In genomic region chr1:206687251-206687914, GRCh38 we compare ENCODE assay signal across 9 cellular contexts. TPM values are rescaled to one million over a fixed set of nuclear protein-coding genes. Genes with fewer than 3 reads are reported as not detected.
DNase-seq lines count a peak whose midpoint lies in the region; ATAC-seq and TF ChIP-seq lines count a peak whose summit lies in the region.
"Had no signal": no experiment of that assay in that cellular context is flagged by ENCODE, and none has a peak within 500 bp of the region (broad histone marks: within the 10 kb centered on the region; RNA-seq: fewer than 3 reads in every experiment).

No MANE protein-coding gene starts in this region.

- no peaks in the 10 kb centered on the region for H3K9me3 ChIP-seq in Peyer's patch
- no peaks in the 10 kb centered on the region for H3K9me3 ChIP-seq in esophagus squamous epithelium
- no peaks in the 10 kb centered on the region for H3K9me3 ChIP-seq in psoas muscle

- H2BK15ac ChIP-seq in mesendoderm (replicated peaks; ENCODE audit: low read depth) = no peak overlapping the region

- H2BK5ac ChIP-seq in mesendoderm (ENCODE audit: low read length) = no peak overlapping the region

- H4K5ac ChIP-seq in mesendoderm (ENCODE audit: low read length) = no peak overlapping the region

- H3K27me3 Mint-ChIP-seq in Calu3 (ENCODE audit: unreplicated experiment) = peaks cover 15% of the 10 kb centered on the region

- TSS peak; percentile 47 for BruUV-seq in Calu3 (replicated peaks; lab: Mats Ljungman, UMichigan)

- H4K8ac ChIP-seq in mesendoderm (ENCODE audit: low read depth, low read length) = no peak overlapping the region

- H3K27me3 ChIP-seq in Peyer's patch (no peaks in the 10 kb centered on the region), esophagus squamous epithelium (no peaks in the 10 kb centered on the region), psoas muscle (ENCODE audit: insufficient read depth in 3 of 3, low read length in 2 of 3) (no peaks in the 10 kb centered on the region), mesendoderm (ENCODE audit: insufficient read depth, low read length, poor library complexity) (no peaks in the 10 kb centered on the region)

- H3K36me3 Mint-ChIP-seq in Calu3 (ENCODE audit: insufficient read depth, unreplicated experiment) = peaks cover 26% of the 10 kb centered on the region

- intact Hi-C loops in Calu3 (cut with micrococcal nuclease; ENCODE audit: unreplicated experiment) (loop anchor here (5.0 kb wide), 1 partner anchor 35 kb away; no protein-coding TSS in a partner anchor), esophagus squamous epithelium (cut with DNase I) (no loop called here), psoas muscle (cut with DNase I) (loop anchor here in 1 of 2 donors (5.0 kb wide), 1 partner anchor 35 kb away; no protein-coding TSS in a partner anchor)

- peak overlapping the region; percentile 81 for H3K27ac Mint-ChIP-seq in Calu3 (ENCODE audit: unreplicated experiment)

- H3K4ac ChIP-seq in mesendoderm (ENCODE audit: low read depth, low read length) = no peak overlapping the region

- 51 to 61% methylated on average over 7 of the region's 7 CpGs for WGBS in esophagus squamous epithelium, 2 donors
- 40 to 56% (median 42%) methylated on average over 7 of the region's 7 CpGs for WGBS in psoas muscle, 3 donors
- no CpG with 5 or more reads among the region's 7 CpGs for WGBS in mesendoderm (ENCODE audit: extremely low coverage, insufficient coverage, low lambda C conversion rate)

- peak overlapping the region; percentile 80 for H3K4me3 Mint-ChIP-seq in Calu3 (ENCODE audit: low read depth, unreplicated experiment)

- H3K4me1 ChIP-seq in Peyer's patch (peaks cover 0 to 70% (median 16%) of the 10 kb centered on the region in 4 donors), esophagus squamous epithelium (peaks cover 33 to 76% (median 62%) of the 10 kb centered on the region in 3 donors), psoas muscle (peaks cover 67% of the 10 kb centered on the region), mesendoderm (ENCODE audit: control insufficient read depth, low read depth, low read length) (peaks cover 10% of the 10 kb centered on the region)

- H3K4me2 ChIP-seq in mesendoderm (ENCODE audit: low read length) = no peak overlapping the region

- no peaks in the 10 kb centered on the region for H3K36me3 ChIP-seq in Peyer's patch
- H3K36me3 ChIP-seq in esophagus squamous epithelium = no peaks in the 10 kb centered on the region
- H3K36me3 ChIP-seq in psoas muscle (ENCODE audit: insufficient read depth in 1 of 2, low read depth in 1 of 2) = peaks cover 0 to 5% of the 10 kb centered on the region in 2 donors
- no peaks in the 10 kb centered on the region for H3K36me3 ChIP-seq in mesendoderm (ENCODE audit: control insufficient read depth, insufficient read depth, low read length)

- ATAC-seq in psoas muscle (no peak), GM19324 (IDR thresholded peaks at IDR 0.05; ENCODE audit: low FRiP score, unreplicated experiment) (no peak)

- no peak overlapping the region for H3K9ac ChIP-seq in mesendoderm (ENCODE audit: low read length)

- H3K56ac ChIP-seq in mesendoderm (ENCODE audit: low read length) = no peak overlapping the region

- no peaks in the 10 kb centered on the region for H3K9me3 Mint-ChIP-seq in Calu3 (ENCODE audit: low read depth, unreplicated experiment)

- H3K18ac ChIP-seq in mesendoderm (ENCODE audit: low read length) = no peak overlapping the region

- H2AK5ac ChIP-seq in mesendoderm (ENCODE audit: low read length) = no peak overlapping the region

- TF ChIP-seq CTCF in Calu3 (IDR thresholded peaks at IDR 0.05; ENCODE audit: unreplicated experiment) (no peak), Peyer's patch (IDR thresholded peaks at IDR 0.05) (no peak), esophagus squamous epithelium (IDR thresholded peaks at IDR 0.05) (no peak), psoas muscle (IDR thresholded peaks at IDR 0.05) (no peak)

- H3K23ac ChIP-seq in mesendoderm (ENCODE audit: low read length) = no peak overlapping the region

- peak overlapping the region in 3 of 4 donors; percentile 96 to 99 (median 98) for H3K27ac ChIP-seq in Peyer's patch
- H3K27ac ChIP-seq in esophagus squamous epithelium = peak overlapping the region in 3 of 4 donors; percentile 97 to 100 (median 100)
- peak overlapping the region; percentile 98 for H3K27ac ChIP-seq in psoas muscle
- no peak overlapping the region for H3K27ac ChIP-seq in mesendoderm (ENCODE audit: low read depth, low read length)

- H2BK120ac ChIP-seq in mesendoderm (ENCODE audit: low read depth, low read length) = no peak overlapping the region

- H3K4me3 ChIP-seq in Peyer's patch = peak overlapping the region in 2 of 4 donors; percentile 85 to 94
- H3K4me3 ChIP-seq in esophagus squamous epithelium = peak overlapping the region in 2 of 4 donors; percentile 79 to 97
- peak overlapping the region; percentile 96 for H3K4me3 ChIP-seq in psoas muscle
- no peak overlapping the region for H3K4me3 ChIP-seq in mesendoderm (ENCODE audit: low read length)

- CTCF ChIA-PET in Calu3 (lab: Charles Lee) = interaction anchor here (0.5 to 1.3 kb wide), 2 partner anchors 9 to 27 kb away, joined by 4 read pairs; no protein-coding TSS in a partner anchor

- peaks cover 34% of the 10 kb centered on the region for H3K79me1 ChIP-seq in mesendoderm (ENCODE audit: low read length)

- peaks cover 59% of the 10 kb centered on the region for H3K4me1 Mint-ChIP-seq in Calu3 (ENCODE audit: low read depth, unreplicated experiment)

- H3K79me2 ChIP-seq in mesendoderm (ENCODE audit: control insufficient read depth, insufficient read depth, low read length) = peaks cover 46% of the 10 kb centered on the region

- TF ChIP-seq POLR2A in Peyer's patch (IDR thresholded peaks at IDR 0.05) (no peak), esophagus squamous epithelium (IDR thresholded peaks at IDR 0.05) (no peak)

- DNase-seq in Calu3 (no peak), Peyer's patch (no peak), esophagus squamous epithelium (lab: John Stamatoyannopoulos, UW) (no peak), psoas muscle (no peak), midbrain (lab: John Stamatoyannopoulos, UW) (no peak), mesendoderm (no peak)
- DNase-seq in stimulated activated CD4-positive, alpha-beta T cell treated with anti-CD3 and anti-CD28 coated beads, Interleukin-1b, Interleukin-23, amount 100 ng/mL, for 48 hours = no peak
- DNase-seq: NCI-H2107 had no signal

RNA-seq across cellular contexts. Expression of gene MAPKAPK2, which starts 2.7 kb away (rescaled TPM):
- 93.7 and 96.2 TPM in 2 replicates for total RNA-seq in Calu3 (2022)
- 10 to 100 TPM; 49.6 to 92.4 (median 59.6) TPM for total RNA-seq in Peyer's patch
- total RNA-seq in esophagus squamous epithelium = 10 to 100 TPM; 37.8 to 50.7 (median 43.2) TPM
- total RNA-seq in psoas muscle = 100 to 1,000 TPM in 3 of 4 donors, 10 to 100 TPM in 1; 89.4 to 198 (median 167) TPM
- 100 to 1,000 TPM; 108 to 191 (median 112) TPM for polyA plus RNA-seq in psoas muscle
- 32.5 TPM for polyA plus RNA-seq in mesendoderm (2013, experiment 1 of 2)
- 32.5 TPM for polyA plus RNA-seq in mesendoderm (2013, experiment 2 of 2)

RNA-seq across cellular contexts. Expression of gene DYRK3, which starts 52.0 kb away (rescaled TPM):
- 7.6 and 8.0 TPM in 2 replicates for total RNA-seq in Calu3 (2022)
- 1 to 10 TPM in 1 of 4 donors, under 1 TPM in 2, not detected in 1; 0.67 to 3.3 (median 0.85) TPM for total RNA-seq in Peyer's patch
- total RNA-seq in esophagus squamous epithelium = 1 to 10 TPM; 2.5 to 9.1 (median 4.0) TPM
- total RNA-seq in psoas muscle = 1 to 10 TPM in 3 of 4 donors, under 1 TPM in 1; 0.57 to 2.0 (median 1.4) TPM
- polyA plus RNA-seq in psoas muscle = 1 to 10 TPM in 2 of 3 donors, under 1 TPM in 1; 0.25 to 1.2 (median 1.0) TPM
- polyA plus RNA-seq in mesendoderm (2013, experiment 1 of 2) = 4.9 TPM
- polyA plus RNA-seq in mesendoderm (2013, experiment 2 of 2) = 5.1 TPM
